ENCODE assay signal across 1 cellular context in genomic region chr15:74616020-74616939, GRCh38.
TF ChIP-seq lines count a peak whose summit lies in the region.

No MANE protein-coding gene starts in this region.

TF ChIP-seq in K562, 482 proteins besides CTCF, POLR2A, EP300 and RAD21 (continued from another document and continues in another):
- TF ChIP-seq RREB1 (CRISPR knock-in tag; IDR thresholded peaks at IDR 0.05) (no peak), TAF1 (IDR thresholded peaks at IDR 0.05; ENCODE audit: control insufficient read depth, extremely low read depth, insufficient read depth, low read length, severe bottlenecking) (no peak), ZSCAN32 (CRISPR knock-in tag; IDR thresholded peaks at IDR 0.05) (0 out of 2 replicates have a peak, but pooled peaks have one; percentile 40), RBBP5 (IDR thresholded peaks at IDR 0.05; ENCODE audit: borderline replicate concordance, insufficient read depth, low read length, poor library complexity, severe bottlenecking) (no peak), NCOA6 (IDR thresholded peaks at IDR 0.05) (no peak), ATF4 (CRISPR knock-in tag; IDR thresholded peaks at IDR 0.05) (no peak), E2F8 (IDR thresholded peaks at IDR 0.05; ENCODE audit: low read depth, partially characterized antibody) (no peak), PHF20 (IDR thresholded peaks at IDR 0.05; ENCODE audit: partially characterized antibody) (no peak), NCOR1 (IDR thresholded peaks at IDR 0.05) (no peak), E2F6 (IDR thresholded peaks at IDR 0.05; ENCODE audit: borderline replicate concordance in 1 of 2, extremely low read depth in 1 of 2, insufficient read depth in 1 of 2, insufficient read length in 1 of 2, low read depth in 1 of 2, low read length in 1 of 2, poor library complexity in 1 of 2, severe bottlenecking in 1 of 2) (no peak), TEAD4 (IDR thresholded peaks at IDR 0.05; ENCODE audit: low read length) (no peak), TEAD4 (CRISPR knock-in tag; IDR thresholded peaks at IDR 0.05; ENCODE audit: borderline replicate concordance) (no peak), CAMTA2 (CRISPR knock-in tag; conservative IDR thresholded peaks at IDR 0.05) (no peak), STAT6 (CRISPR knock-in tag; IDR thresholded peaks at IDR 0.05) (peak; percentile 21; the same call in 1 of the 2 replicates), MIER1 (IDR thresholded peaks at IDR 0.05; ENCODE audit: low read depth) (no peak), SFPQ (IDR thresholded peaks at IDR 0.05; ENCODE audit: low read depth, low read length) (no peak), C11orf30 (IDR thresholded peaks at IDR 0.05; ENCODE audit: low read depth) (no peak), NFE2 (IDR thresholded peaks at IDR 0.05; ENCODE audit: low read depth) (no peak), ETV6 (IDR thresholded peaks at IDR 0.05; ENCODE audit: borderline replicate concordance in 1 of 2, low read depth in 2 of 2, low read length in 1 of 2) (peak in 1 of 2 experiments; percentile 13; a peak in 1 of 4 replicates), ETV6 (CRISPR knock-in tag; IDR thresholded peaks at IDR 0.05; ENCODE audit: borderline replicate concordance) (no peak), RUNX1 (IDR thresholded peaks at IDR 0.05; ENCODE audit: low read depth) (0 out of 2 replicates have a peak, but pooled peaks have one; percentile 12), ZNF282 (CRISPR knock-in tag; IDR thresholded peaks at IDR 0.05) (no peak), E2F1 (CRISPR knock-in tag; IDR thresholded peaks at IDR 0.05) (no peak), THAP12 (CRISPR knock-in tag; IDR thresholded peaks at IDR 0.05) (no peak), ZNF316 (IDR thresholded peaks at IDR 0.05) (no peak), ZBTB12 (CRISPR knock-in tag; IDR thresholded peaks at IDR 0.05) (no peak), SNRNP70 (optimal IDR thresholded peaks at IDR 0.05; ENCODE audit: low read depth, low read length) (no peak), ZNF551 (CRISPR knock-in tag; IDR thresholded peaks at IDR 0.05) (no peak), UBTF (IDR thresholded peaks at IDR 0.05; ENCODE audit: borderline replicate concordance in 1 of 2, low read depth in 2 of 2, low read length in 2 of 2) (0 out of 4 replicates have a peak, but pooled peaks of 1 of the 2 experiments have one; percentile 19), NFE2L1 (tag; IDR thresholded peaks at IDR 0.05; ENCODE audit: borderline replicate concordance, low read depth) (no peak)
